8 cellular contexts compared by ENCODE assay signal in the genomic region with DNA sequence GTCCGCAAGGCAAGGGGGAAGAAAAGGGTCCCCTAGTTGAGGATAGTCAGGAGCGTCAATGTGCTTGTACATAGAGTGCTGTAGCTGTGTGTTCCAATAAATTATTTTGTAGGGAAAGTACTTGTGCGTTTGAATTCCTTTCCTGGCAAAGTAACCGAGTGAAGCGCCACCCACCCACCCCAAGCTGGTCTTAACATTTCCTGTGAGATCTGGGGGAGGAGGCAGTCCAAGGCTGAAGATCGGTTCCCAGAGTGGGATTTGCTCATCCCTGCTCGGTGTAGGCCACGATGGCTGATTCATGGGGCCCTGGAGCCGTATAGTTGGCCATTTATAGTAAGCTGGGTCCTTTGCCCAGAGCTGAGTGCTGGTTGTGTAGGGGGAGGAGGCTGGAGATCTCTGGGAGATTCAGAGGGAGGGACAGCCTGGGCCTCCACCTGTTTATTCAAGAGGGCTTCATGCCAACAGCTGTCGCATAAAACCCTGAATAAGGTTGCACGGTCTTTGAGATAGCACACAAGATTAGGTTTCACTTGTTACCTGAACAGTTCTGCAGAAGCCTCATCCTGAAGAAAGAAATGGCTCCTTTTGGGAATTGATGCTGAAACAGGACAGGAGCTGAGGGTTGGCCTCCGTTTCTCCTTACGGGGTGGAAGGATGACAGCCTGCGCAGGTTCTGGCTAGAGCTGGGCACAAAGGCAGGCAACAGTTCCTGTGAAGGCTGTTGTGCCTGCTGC. TPM values are rescaled to one million over a fixed set of nuclear protein-coding genes. Genes with fewer than 3 reads are reported as not detected.
DNase-seq lines count a peak whose midpoint lies in the region; ATAC-seq and TF ChIP-seq lines count a peak whose summit lies in the region.

No MANE protein-coding gene starts in this region.

- peak overlapping the region; percentile 100 for H3K4me3 ChIP-seq in HAP-1
- H3K4me3 ChIP-seq in endocrine pancreas (ENCODE audit: control insufficient read depth, insufficient read depth, low read length): peak overlapping the region; percentile 91

- peaks cover 57 to 58% of the 10 kb centered on the region in 2 donors for H3K4me1 Mint-ChIP-seq in natural killer cell

- TF ChIP-seq CTCF in C4-2B (conservative IDR thresholded peaks at IDR 0.05) (no peak), natural killer cell (IDR thresholded peaks at IDR 0.05) (no peak)

- no peaks in the 10 kb centered on the region for H3K9me3 Mint-ChIP-seq in natural killer cell

- H3K4me1 ChIP-seq in HAP-1 (peaks cover 12% of the 10 kb centered on the region), endocrine pancreas (ENCODE audit: control insufficient read depth, insufficient read depth, low read length) (no peaks in the 10 kb centered on the region)

- peak overlapping the region; percentile 98 for H3K4me3 Mint-ChIP-seq in natural killer cell

- H3K27me3 Mint-ChIP-seq in natural killer cell (ENCODE audit: low read depth in 2 of 2): no peaks in the 10 kb centered on the region

- intact Hi-C loops in natural killer cell (cut with micrococcal nuclease): no loop called here
- intact Hi-C loops in posterior vena cava (cut with DNase I): no loop called here

- ATAC-seq in natural killer cell (no peak), HG02885 (IDR thresholded peaks at IDR 0.05; ENCODE audit: poor library complexity, unreplicated experiment) (no peak)

- H3K9ac ChIP-seq in endocrine pancreas (ENCODE audit: control insufficient read depth, insufficient read depth, low read length): peak overlapping the region; percentile 34

- peak overlapping the region; percentile 100 for H3K27ac ChIP-seq in C4-2B

- no peaks in the 10 kb centered on the region for H3K27me3 ChIP-seq in HAP-1 (ENCODE audit: low read depth)
- no peaks in the 10 kb centered on the region for H3K27me3 ChIP-seq in endocrine pancreas (ENCODE audit: control insufficient read depth, insufficient read depth, low read length)

- in situ Hi-C loops in HAP-1 (cut with MboI; ENCODE audit: low sequenced_read_pairs): loop anchor here (10.0 kb wide), 1 partner anchor 348 kb away; no protein-coding TSS in a partner anchor

- DNase-seq in HAP-1 (ENCODE audit: low spot score in 2 of 2) (peak; percentile 41 to 67), SK-N-DZ (ENCODE audit: low spot score) (peak; percentile 41), natural killer cell (no peak), posterior vena cava (ENCODE audit: low spot score) (no peak)
- DNase-seq in effector CD8-positive, alpha-beta T cell (lab: John Stamatoyannopoulos, UW): no peak

- H3K27ac Mint-ChIP-seq in natural killer cell: peak overlapping the region; percentile 96 to 98

- H3K9me3 ChIP-seq in HAP-1 (no peaks in the 10 kb centered on the region; the same call in 1 of the 2 replicates), endocrine pancreas (ENCODE audit: control insufficient read depth, low read length) (no peaks in the 10 kb centered on the region)

- H3K36me3 Mint-ChIP-seq in natural killer cell: no peaks in the 10 kb centered on the region

- peaks cover 58% of the 10 kb centered on the region for H3K36me3 ChIP-seq in HAP-1 (replicated peaks)
- H3K36me3 ChIP-seq in endocrine pancreas (ENCODE audit: control insufficient read depth, insufficient read depth, low read length): peaks cover 7% of the 10 kb centered on the region

RNA-seq across cellular contexts. Expression of a gene that starts 2.4 kb away (rescaled TPM):
- polyA plus RNA-seq in SK-N-DZ (2014; cell fraction: cytosol; rRNA removed): 496 and 507 TPM in 2 replicates
- polyA plus RNA-seq in SK-N-DZ (2014; cell fraction: nucleus; rRNA removed): 518 and 549 TPM in 2 replicates
- total RNA-seq in natural killer cell (100 to 1,000 TPM; 235 to 242 (median 238) TPM), posterior vena cava (100 to 1,000 TPM; 414 to 565 TPM)

RNA-seq across cellular contexts. Expression of a gene that starts 9.8 kb away (rescaled TPM):
- 151 and 169 TPM in 2 replicates for polyA plus RNA-seq in SK-N-DZ (2014; cell fraction: cytosol; rRNA removed)
- 143 and 168 TPM in 2 replicates for polyA plus RNA-seq in SK-N-DZ (2014; cell fraction: nucleus; rRNA removed)
- total RNA-seq in natural killer cell: 10 to 100 TPM; 56.7 to 66.5 (median 61.3) TPM
- total RNA-seq in posterior vena cava: 10 to 100 TPM; 49.9 to 54.4 TPM

RNA-seq across cellular contexts. Expression of a gene that starts 20.6 kb away (rescaled TPM):
- 30.9 and 38.7 TPM in 2 replicates for polyA plus RNA-seq in SK-N-DZ (2014; cell fraction: cytosol; rRNA removed)
- 13.4 and 15.8 TPM in 2 replicates for polyA plus RNA-seq in SK-N-DZ (2014; cell fraction: nucleus; rRNA removed)
- 10 to 100 TPM; 16.1 to 27.6 (median 25.1) TPM for total RNA-seq in natural killer cell
- 10 to 100 TPM; 16.5 to 16.8 TPM for total RNA-seq in posterior vena cava

RNA-seq across cellular contexts. Expression of a gene that starts 47.8 kb away (rescaled TPM):
- polyA plus RNA-seq in SK-N-DZ (2014; cell fraction: cytosol; rRNA removed): not detected in 2 replicates
- polyA plus RNA-seq in SK-N-DZ (2014; cell fraction: nucleus; rRNA removed): not detected in 2 replicates
- under 1 TPM; 0.05 to 0.83 (median 0.72) TPM for total RNA-seq in natural killer cell
- total RNA-seq in posterior vena cava: under 1 TPM; 0.05 to 0.09 TPM

Comparison
In these comparisons a context has a peak if more than half of its experiments do, and no peak if none do; other contexts are left out.
1. DNase-seq: peak in HAP-1 (2 of 2) and SK-N-DZ (single experiment); none in natural killer cell (single experiment), effector CD8-positive, alpha-beta T cell (single experiment) and posterior vena cava (single experiment).